In genomic region chr1:117001254-117001927, GRCh38 we compare ENCODE assay signal across 7 cellular contexts.
DNase-seq lines count a peak whose midpoint lies in the region; ATAC-seq lines count a peak whose summit lies in the region.

Gene CD101, plus strand, starts transcription at chr1:117001760. Its CDS starts 58 bp downstream, at chr1:117001818.

- peak; percentile 47 for DNase-seq in SIG-M5 (lab: John Stamatoyannopoulos, UW)
- peak in 2 of 3 donors; percentile 30 to 36 for DNase-seq in stimulated activated CD4-positive, alpha-beta T cell treated with anti-CD3 and anti-CD28 coated beads, TNF-alpha, amount 100 ng/mL, for 48 hours (ENCODE audit: low read depth in 3 of 3)
- DNase-seq in NCI-H226, result no peak
- DNase-seq in amniotic stem cell (lab: John Stamatoyannopoulos, UW), result no peak
- no peak for DNase-seq in GOT3 (lab: John Stamatoyannopoulos, UW)

- ATAC-seq in GM19025 (IDR thresholded peaks at IDR 0.05; ENCODE audit: low read depth, unreplicated experiment) (peak; percentile 91), HG02852 (IDR thresholded peaks at IDR 0.05; ENCODE audit: unreplicated experiment) (peak; percentile 96)

Comparison
In these comparisons a context has a peak if more than half of its experiments do, and no peak if none do; other contexts are left out.
1. DNase-seq: peak in SIG-M5 (single experiment) and stimulated activated CD4-positive, alpha-beta T cell treated with anti-CD3 and anti-CD28 coated beads, TNF-alpha, amount 100 ng/mL, for 48 hours (2 of 3); none in NCI-H226 (single experiment), amniotic stem cell (single experiment) and GOT3 (single experiment).